1 cellular context compared by ENCODE assay signal in the genomic region with DNA sequence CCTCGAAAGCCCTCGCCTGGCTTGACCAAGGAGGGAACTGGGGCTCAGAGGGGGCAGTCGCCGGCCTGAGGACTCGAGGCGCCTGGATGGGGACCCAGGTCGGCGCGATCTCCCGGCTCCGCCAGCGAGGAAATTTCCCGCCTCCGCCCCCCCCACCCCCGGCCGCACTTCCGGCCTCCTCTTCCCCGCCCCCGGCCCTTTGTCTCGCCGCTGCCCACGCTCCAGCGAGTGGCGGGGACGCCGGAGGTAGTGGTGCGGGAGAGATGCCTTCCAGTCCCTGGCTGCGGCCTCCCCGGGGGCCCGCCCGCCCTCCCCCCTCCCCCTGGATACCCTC.
TF ChIP-seq lines count a peak whose summit lies in the region.

No MANE protein-coding gene starts in this region.

TF ChIP-seq in IMR-90, 13 proteins besides CTCF, POLR2A, EP300 and RAD21 (continued from another document):
- TF ChIP-seq, protein P1, sequence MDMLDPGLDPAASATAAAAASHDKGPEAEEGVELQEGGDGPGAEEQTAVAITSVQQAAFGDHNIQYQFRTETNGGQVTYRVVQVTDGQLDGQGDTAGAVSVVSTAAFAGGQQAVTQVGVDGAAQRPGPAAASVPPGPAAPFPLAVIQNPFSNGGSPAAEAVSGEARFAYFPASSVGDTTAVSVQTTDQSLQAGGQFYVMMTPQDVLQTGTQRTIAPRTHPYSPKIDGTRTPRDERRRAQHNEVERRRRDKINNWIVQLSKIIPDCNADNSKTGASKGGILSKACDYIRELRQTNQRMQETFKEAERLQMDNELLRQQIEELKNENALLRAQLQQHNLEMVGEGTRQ (IDR thresholded peaks at IDR 0.05; ENCODE audit: low read depth, low read length), result no peak
- no peak for TF ChIP-seq MAFK (IDR thresholded peaks at IDR 0.05; ENCODE audit: low read depth, low read length)
- TF ChIP-seq RCOR1 (IDR thresholded peaks at IDR 0.05; ENCODE audit: insufficient replicate concordance, low read length), result no peak
- TF ChIP-seq, protein P2, sequence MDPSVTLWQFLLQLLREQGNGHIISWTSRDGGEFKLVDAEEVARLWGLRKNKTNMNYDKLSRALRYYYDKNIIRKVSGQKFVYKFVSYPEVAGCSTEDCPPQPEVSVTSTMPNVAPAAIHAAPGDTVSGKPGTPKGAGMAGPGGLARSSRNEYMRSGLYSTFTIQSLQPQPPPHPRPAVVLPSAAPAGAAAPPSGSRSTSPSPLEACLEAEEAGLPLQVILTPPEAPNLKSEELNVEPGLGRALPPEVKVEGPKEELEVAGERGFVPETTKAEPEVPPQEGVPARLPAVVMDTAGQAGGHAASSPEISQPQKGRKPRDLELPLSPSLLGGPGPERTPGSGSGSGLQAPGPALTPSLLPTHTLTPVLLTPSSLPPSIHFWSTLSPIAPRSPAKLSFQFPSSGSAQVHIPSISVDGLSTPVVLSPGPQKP (IDR thresholded peaks at IDR 0.05; ENCODE audit: borderline replicate concordance, low read depth, low read length), result no peak
- no peak for TF ChIP-seq MAZ (IDR thresholded peaks at IDR 0.05; ENCODE audit: borderline replicate concordance, low read depth, low read length)
- no peak for TF ChIP-seq CHD1 (IDR thresholded peaks at IDR 0.05; ENCODE audit: low read depth, low read length)
- no peak for TF ChIP-seq SMC3 (IDR thresholded peaks at IDR 0.05; ENCODE audit: low read depth, low read length)
- no peak for TF ChIP-seq BHLHE40 (IDR thresholded peaks at IDR 0.05; ENCODE audit: low read depth, low read length)
